Comparison of ENCODE assay signal across 1 cellular context in the genomic region with DNA sequence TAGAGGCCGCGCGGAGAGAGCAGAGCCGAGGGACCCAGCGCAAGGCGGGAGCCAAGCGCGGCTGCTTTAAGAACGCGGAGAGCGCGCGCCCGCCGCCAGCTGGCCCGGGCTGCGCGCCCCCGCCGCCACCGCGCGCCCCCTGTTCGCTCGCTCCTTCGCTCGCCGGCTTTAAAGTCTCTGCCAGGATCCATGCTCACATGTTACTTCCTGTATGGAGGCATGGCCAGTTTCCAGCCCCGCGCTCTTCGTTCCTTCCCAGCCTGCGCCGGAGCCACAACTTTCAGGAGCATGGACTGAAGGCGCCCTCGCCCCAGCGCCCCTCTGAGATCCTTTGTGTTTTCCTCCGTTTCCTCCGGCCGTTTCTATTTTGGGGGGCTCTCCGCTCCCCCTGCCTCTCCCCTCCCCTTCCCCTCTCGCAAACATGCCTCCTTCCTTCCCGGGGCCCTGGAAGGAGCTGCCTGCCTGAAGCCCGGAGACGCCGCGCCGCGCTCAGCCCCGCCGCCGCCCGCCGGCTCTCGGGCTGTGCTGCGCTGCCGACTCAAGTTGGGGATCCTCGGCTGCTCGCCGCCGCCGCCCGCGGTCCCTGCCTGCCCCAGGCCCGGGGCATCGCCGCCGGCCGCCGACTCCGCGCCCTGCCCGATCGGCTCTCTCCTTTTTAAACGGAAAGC.
TF ChIP-seq lines count a peak whose summit lies in the region.

A gene (plus strand): TSS at position 198 of the 668 bp plus-strand sequence. CDS start 717 bp downstream, outside the sequence.

TF ChIP-seq in HepG2, 621 proteins besides CTCF, POLR2A, EP300 and RAD21 (continued from another document and continues in another):
- TF ChIP-seq, protein P1, sequence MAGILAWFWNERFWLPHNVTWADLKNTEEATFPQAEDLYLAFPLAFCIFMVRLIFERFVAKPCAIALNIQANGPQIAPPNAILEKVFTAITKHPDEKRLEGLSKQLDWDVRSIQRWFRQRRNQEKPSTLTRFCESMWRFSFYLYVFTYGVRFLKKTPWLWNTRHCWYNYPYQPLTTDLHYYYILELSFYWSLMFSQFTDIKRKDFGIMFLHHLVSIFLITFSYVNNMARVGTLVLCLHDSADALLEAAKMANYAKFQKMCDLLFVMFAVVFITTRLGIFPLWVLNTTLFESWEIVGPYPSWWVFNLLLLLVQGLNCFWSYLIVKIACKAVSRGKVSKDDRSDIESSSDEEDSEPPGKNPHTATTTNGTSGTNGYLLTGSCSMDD (CRISPR knock-in tag; IDR thresholded peaks at IDR 0.05), result no peak
- TF ChIP-seq ZNF670 (CRISPR knock-in tag; IDR thresholded peaks at IDR 0.05; ENCODE audit: borderline replicate concordance), result no peak
- TF ChIP-seq, protein P2, sequence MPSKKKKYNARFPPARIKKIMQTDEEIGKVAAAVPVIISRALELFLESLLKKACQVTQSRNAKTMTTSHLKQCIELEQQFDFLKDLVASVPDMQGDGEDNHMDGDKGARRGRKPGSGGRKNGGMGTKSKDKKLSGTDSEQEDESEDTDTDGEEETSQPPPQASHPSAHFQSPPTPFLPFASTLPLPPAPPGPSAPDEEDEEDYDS (CRISPR knock-in tag; IDR thresholded peaks at IDR 0.05), result peak; percentile 81
- TF ChIP-seq ZFY (CRISPR knock-in tag; IDR thresholded peaks at IDR 0.05), result 0 out of 2 replicates have a peak, but pooled peaks have one; percentile 42
- TF ChIP-seq PAX8 (CRISPR knock-in tag; IDR thresholded peaks at IDR 0.05; ENCODE audit: borderline replicate concordance), result no peak
- 0 out of 2 replicates have a peak, but pooled peaks have one; percentile 16 for TF ChIP-seq XBP1 (CRISPR knock-in tag; IDR thresholded peaks at IDR 0.05)
- no peak for TF ChIP-seq HNRNPH1 (optimal IDR thresholded peaks at IDR 0.05; ENCODE audit: low read depth, low read length)
- no peak for TF ChIP-seq HOXA7 (CRISPR knock-in tag; IDR thresholded peaks at IDR 0.05)
- no peak for TF ChIP-seq KDM4B (CRISPR knock-in tag; IDR thresholded peaks at IDR 0.05)
- no peak for TF ChIP-seq MIXL1 (CRISPR knock-in tag; IDR thresholded peaks at IDR 0.05)
- TF ChIP-seq ZNF331 (CRISPR knock-in tag; IDR thresholded peaks at IDR 0.05), result peak; percentile 47; the same call in 1 of the 2 replicates
- TF ChIP-seq, protein P3, sequence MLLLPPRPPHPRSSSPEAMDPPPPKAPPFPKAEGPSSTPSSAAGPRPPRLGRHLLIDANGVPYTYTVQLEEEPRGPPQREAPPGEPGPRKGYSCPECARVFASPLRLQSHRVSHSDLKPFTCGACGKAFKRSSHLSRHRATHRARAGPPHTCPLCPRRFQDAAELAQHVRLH (CRISPR knock-in tag; IDR thresholded peaks at IDR 0.05; ENCODE audit: borderline replicate concordance, low read depth), result peak; percentile 59; the same call in 1 of the 2 replicates
- no peak for TF ChIP-seq TBX2 (CRISPR knock-in tag; IDR thresholded peaks at IDR 0.05; ENCODE audit: borderline replicate concordance)
- TF ChIP-seq ZSCAN21 (CRISPR knock-in tag; IDR thresholded peaks at IDR 0.05; ENCODE audit: borderline replicate concordance), result peak; percentile 62; the same call in 1 of the 2 replicates
- no peak for TF ChIP-seq ZNF83 (CRISPR knock-in tag; IDR thresholded peaks at IDR 0.05; ENCODE audit: borderline replicate concordance)
- TF ChIP-seq NCOA2 (CRISPR knock-in tag; IDR thresholded peaks at IDR 0.05), result peak; percentile 12; the same call in 1 of the 2 replicates
- no peak for TF ChIP-seq ZC3H13 (CRISPR knock-in tag; IDR thresholded peaks at IDR 0.05)
- no peak for TF ChIP-seq XRCC5 (optimal IDR thresholded peaks at IDR 0.05; ENCODE audit: low read length)
- TF ChIP-seq ELF3 (CRISPR knock-in tag; IDR thresholded peaks at IDR 0.05), result peak; percentile 92
- TF ChIP-seq RARA (CRISPR knock-in tag; IDR thresholded peaks at IDR 0.05), result peak; percentile 49; the same call in 1 of the 2 replicates
- TF ChIP-seq ARNT2 (CRISPR knock-in tag; IDR thresholded peaks at IDR 0.05; ENCODE audit: low read depth), result no peak
- TF ChIP-seq WIZ (CRISPR knock-in tag; IDR thresholded peaks at IDR 0.05), result no peak
- TF ChIP-seq, protein P4, sequence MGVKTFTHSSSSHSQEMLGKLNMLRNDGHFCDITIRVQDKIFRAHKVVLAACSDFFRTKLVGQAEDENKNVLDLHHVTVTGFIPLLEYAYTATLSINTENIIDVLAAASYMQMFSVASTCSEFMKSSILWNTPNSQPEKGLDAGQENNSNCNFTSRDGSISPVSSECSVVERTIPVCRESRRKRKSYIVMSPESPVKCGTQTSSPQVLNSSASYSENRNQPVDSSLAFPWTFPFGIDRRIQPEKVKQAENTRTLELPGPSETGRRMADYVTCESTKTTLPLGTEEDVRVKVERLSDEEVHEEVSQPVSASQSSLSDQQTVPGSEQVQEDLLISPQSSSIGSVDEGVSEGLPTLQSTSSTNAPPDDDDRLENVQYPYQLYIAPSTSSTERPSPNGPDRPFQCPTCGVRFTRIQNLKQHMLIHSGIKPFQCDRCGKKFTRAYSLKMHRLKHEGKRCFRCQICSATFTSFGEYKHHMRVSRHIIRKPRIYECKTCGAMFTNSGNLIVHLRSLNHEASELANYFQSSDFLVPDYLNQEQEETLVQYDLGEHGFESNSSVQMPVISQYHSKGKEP (CRISPR knock-in tag; IDR thresholded peaks at IDR 0.05), result no peak
- TF ChIP-seq ISL2 (CRISPR knock-in tag; IDR thresholded peaks at IDR 0.05), result no peak
- TF ChIP-seq SCMH1 (CRISPR knock-in tag; IDR thresholded peaks at IDR 0.05; ENCODE audit: borderline replicate concordance), result no peak
- TF ChIP-seq ZNF737 (CRISPR knock-in tag; IDR thresholded peaks at IDR 0.05; ENCODE audit: borderline replicate concordance), result no peak
- TF ChIP-seq, protein P5, sequence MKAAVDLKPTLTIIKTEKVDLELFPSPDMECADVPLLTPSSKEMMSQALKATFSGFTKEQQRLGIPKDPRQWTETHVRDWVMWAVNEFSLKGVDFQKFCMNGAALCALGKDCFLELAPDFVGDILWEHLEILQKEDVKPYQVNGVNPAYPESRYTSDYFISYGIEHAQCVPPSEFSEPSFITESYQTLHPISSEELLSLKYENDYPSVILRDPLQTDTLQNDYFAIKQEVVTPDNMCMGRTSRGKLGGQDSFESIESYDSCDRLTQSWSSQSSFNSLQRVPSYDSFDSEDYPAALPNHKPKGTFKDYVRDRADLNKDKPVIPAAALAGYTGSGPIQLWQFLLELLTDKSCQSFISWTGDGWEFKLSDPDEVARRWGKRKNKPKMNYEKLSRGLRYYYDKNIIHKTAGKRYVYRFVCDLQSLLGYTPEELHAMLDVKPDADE (CRISPR knock-in tag; IDR thresholded peaks at IDR 0.05), result no peak
- TF ChIP-seq PCBP1 (IDR thresholded peaks at IDR 0.05; ENCODE audit: borderline replicate concordance, low read depth, low read length), result 0 out of 2 replicates have a peak, but pooled peaks have one; percentile 73
- no peak; the same call in 1 of the 2 replicates for TF ChIP-seq ZNF501 (CRISPR knock-in tag; IDR thresholded peaks at IDR 0.05)
- no peak for TF ChIP-seq TARDBP (CRISPR knock-in tag; IDR thresholded peaks at IDR 0.05)
- TF ChIP-seq ZSCAN12 (CRISPR knock-in tag; IDR thresholded peaks at IDR 0.05), result peak; percentile 69; the same call in 1 of the 2 replicates
- TF ChIP-seq ZNF709 (CRISPR knock-in tag; IDR thresholded peaks at IDR 0.05), result 0 out of 2 replicates have a peak, but pooled peaks have one; percentile 15
- TF ChIP-seq PHF20 (CRISPR knock-in tag; IDR thresholded peaks at IDR 0.05), result no peak
- TF ChIP-seq BHLHE40 (IDR thresholded peaks at IDR 0.05; ENCODE audit: low read length), result no peak
- peak; percentile 75 for TF ChIP-seq SALL1 (CRISPR knock-in tag; IDR thresholded peaks at IDR 0.05)
- TF ChIP-seq THYN1 (CRISPR knock-in tag; IDR thresholded peaks at IDR 0.05; ENCODE audit: borderline replicate concordance, low read depth), result no peak
- TF ChIP-seq, protein P6, sequence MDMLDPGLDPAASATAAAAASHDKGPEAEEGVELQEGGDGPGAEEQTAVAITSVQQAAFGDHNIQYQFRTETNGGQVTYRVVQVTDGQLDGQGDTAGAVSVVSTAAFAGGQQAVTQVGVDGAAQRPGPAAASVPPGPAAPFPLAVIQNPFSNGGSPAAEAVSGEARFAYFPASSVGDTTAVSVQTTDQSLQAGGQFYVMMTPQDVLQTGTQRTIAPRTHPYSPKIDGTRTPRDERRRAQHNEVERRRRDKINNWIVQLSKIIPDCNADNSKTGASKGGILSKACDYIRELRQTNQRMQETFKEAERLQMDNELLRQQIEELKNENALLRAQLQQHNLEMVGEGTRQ (IDR thresholded peaks at IDR 0.05; ENCODE audit: low read depth, low read length), result no peak
- TF ChIP-seq, protein P6 (CRISPR knock-in tag; IDR thresholded peaks at IDR 0.05; ENCODE audit: borderline replicate concordance), result no peak
- no peak for TF ChIP-seq AHR (CRISPR knock-in tag; IDR thresholded peaks at IDR 0.05)
- peak; percentile 61; the same call in 1 of the 2 replicates for TF ChIP-seq KMT2B (CRISPR knock-in tag; IDR thresholded peaks at IDR 0.05)
- TF ChIP-seq NFE2 (CRISPR knock-in tag; IDR thresholded peaks at IDR 0.05), result no peak
- TF ChIP-seq HES4 (CRISPR knock-in tag; IDR thresholded peaks at IDR 0.05; ENCODE audit: borderline replicate concordance), result no peak; the same call in 1 of the 2 replicates
- TF ChIP-seq SUZ12 (IDR thresholded peaks at IDR 0.05; ENCODE audit: low read depth, low read length), result no peak
- no peak for TF ChIP-seq SMAD9 (CRISPR knock-in tag; IDR thresholded peaks at IDR 0.05)
- TF ChIP-seq, protein P7, sequence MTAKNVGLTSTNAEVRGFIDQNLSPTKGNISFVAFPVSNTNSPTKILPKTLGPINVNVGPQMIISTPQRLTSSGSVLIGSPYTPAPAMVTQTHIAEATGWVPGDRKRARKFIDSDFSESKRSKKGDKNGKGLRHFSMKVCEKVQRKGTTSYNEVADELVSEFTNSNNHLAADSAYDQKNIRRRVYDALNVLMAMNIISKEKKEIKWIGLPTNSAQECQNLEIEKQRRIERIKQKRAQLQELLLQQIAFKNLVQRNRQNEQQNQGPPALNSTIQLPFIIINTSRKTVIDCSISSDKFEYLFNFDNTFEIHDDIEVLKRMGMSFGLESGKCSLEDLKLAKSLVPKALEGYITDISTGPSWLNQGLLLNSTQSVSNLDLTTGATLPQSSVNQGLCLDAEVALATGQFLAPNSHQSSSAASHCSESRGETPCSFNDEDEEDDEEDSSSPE (CRISPR knock-in tag; IDR thresholded peaks at IDR 0.05), result no peak; the same call in 1 of the 2 replicates
- no peak for TF ChIP-seq TP53 (CRISPR knock-in tag; conservative IDR thresholded peaks at IDR 0.05)
- TF ChIP-seq, protein P8, sequence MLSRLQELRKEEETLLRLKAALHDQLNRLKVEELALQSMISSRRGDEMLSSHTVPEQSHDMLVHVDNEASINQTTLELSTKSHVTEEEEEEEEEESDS (CRISPR knock-in tag; IDR thresholded peaks at IDR 0.05; ENCODE audit: borderline replicate concordance), result no peak
- TF ChIP-seq, protein P9, sequence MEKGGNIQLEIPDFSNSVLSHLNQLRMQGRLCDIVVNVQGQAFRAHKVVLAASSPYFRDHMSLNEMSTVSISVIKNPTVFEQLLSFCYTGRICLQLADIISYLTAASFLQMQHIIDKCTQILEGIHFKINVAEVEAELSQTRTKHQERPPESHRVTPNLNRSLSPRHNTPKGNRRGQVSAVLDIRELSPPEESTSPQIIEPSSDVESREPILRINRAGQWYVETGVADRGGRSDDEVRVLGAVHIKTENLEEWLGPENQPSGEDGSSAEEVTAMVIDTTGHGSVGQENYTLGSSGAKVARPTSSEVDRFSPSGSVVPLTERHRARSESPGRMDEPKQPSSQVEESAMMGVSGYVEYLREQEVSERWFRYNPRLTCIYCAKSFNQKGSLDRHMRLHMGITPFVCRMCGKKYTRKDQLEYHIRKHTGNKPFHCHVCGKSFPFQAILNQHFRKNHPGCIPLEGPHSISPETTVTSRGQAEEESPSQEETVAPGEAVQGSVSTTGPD (CRISPR knock-in tag; IDR thresholded peaks at IDR 0.05), result no peak
- TF ChIP-seq ZNF10 (CRISPR knock-in tag; IDR thresholded peaks at IDR 0.05; ENCODE audit: borderline replicate concordance, low read depth), result no peak
- no peak for TF ChIP-seq YEATS4 (CRISPR knock-in tag; IDR thresholded peaks at IDR 0.05; ENCODE audit: borderline replicate concordance)
- TF ChIP-seq ZFYVE20 (CRISPR knock-in tag; IDR thresholded peaks at IDR 0.05; ENCODE audit: borderline replicate concordance, low read depth), result 0 out of 2 replicates have a peak, but pooled peaks have one; percentile 12
- no peak for TF ChIP-seq ZNF460 (CRISPR knock-in tag; IDR thresholded peaks at IDR 0.05; ENCODE audit: borderline replicate concordance)
- peak; percentile 60; the same call in 1 of the 2 replicates for TF ChIP-seq ZNF232 (CRISPR knock-in tag; IDR thresholded peaks at IDR 0.05; ENCODE audit: borderline replicate concordance)
- TF ChIP-seq EED (CRISPR knock-in tag; IDR thresholded peaks at IDR 0.05), result no peak
- TF ChIP-seq EZH2 (conservative IDR thresholded peaks at IDR 0.05; ENCODE audit: low read depth, low read length), result no peak
- no peak for TF ChIP-seq MIER3 (CRISPR knock-in tag; IDR thresholded peaks at IDR 0.05; ENCODE audit: borderline replicate concordance)
- TF ChIP-seq KDM6A (CRISPR knock-in tag; IDR thresholded peaks at IDR 0.05; ENCODE audit: low read depth), result no peak
- no peak for TF ChIP-seq ELF4 (CRISPR knock-in tag; IDR thresholded peaks at IDR 0.05; ENCODE audit: borderline replicate concordance)
- no peak for TF ChIP-seq TBP (CRISPR knock-in tag; IDR thresholded peaks at IDR 0.05)
- no peak for TF ChIP-seq RFX3 (CRISPR knock-in tag; IDR thresholded peaks at IDR 0.05)
- no peak for TF ChIP-seq KAT2B (IDR thresholded peaks at IDR 0.05; ENCODE audit: borderline replicate concordance, low read depth, low read length)
- no peak for TF ChIP-seq ZFP41 (CRISPR knock-in tag; IDR thresholded peaks at IDR 0.05; ENCODE audit: borderline replicate concordance)
